1 cellular context compared by ENCODE assay signal in genomic region chr11:63007920-63008319, GRCh38.
TF ChIP-seq lines count a peak whose summit lies in the region.

No MANE protein-coding gene starts in this region.

TF ChIP-seq in IMR-90, 13 proteins besides CTCF, POLR2A, EP300 and RAD21:
- TF ChIP-seq SMC3 (IDR thresholded peaks at IDR 0.05; ENCODE audit: low read depth, low read length) (no peak), MAFK (IDR thresholded peaks at IDR 0.05; ENCODE audit: low read depth, low read length) (no peak), FOS (IDR thresholded peaks at IDR 0.05; ENCODE audit: low read depth, low read length) (no peak), MAZ (IDR thresholded peaks at IDR 0.05; ENCODE audit: borderline replicate concordance, low read depth, low read length) (no peak), ELK1 (IDR thresholded peaks at IDR 0.05; ENCODE audit: borderline replicate concordance, low read depth, low read length) (no peak), CHD1 (IDR thresholded peaks at IDR 0.05; ENCODE audit: low read depth, low read length) (no peak), USF2 (IDR thresholded peaks at IDR 0.05; ENCODE audit: low read depth, low read length) (no peak), BHLHE40 (IDR thresholded peaks at IDR 0.05; ENCODE audit: low read depth, low read length) (no peak), NFE2L2 (IDR thresholded peaks at IDR 0.05; ENCODE audit: low read depth, low read length) (no peak), MXI1 (IDR thresholded peaks at IDR 0.05; ENCODE audit: borderline replicate concordance, low read depth, low read length) (no peak), RCOR1 (IDR thresholded peaks at IDR 0.05; ENCODE audit: insufficient replicate concordance, low read length) (no peak), RFX5 (IDR thresholded peaks at IDR 0.05; ENCODE audit: low read depth, low read length) (no peak)
